4 cellular contexts compared by ENCODE assay signal in genomic region chr4:21386166-21386780, GRCh38.
"Had no signal": no experiment of that assay in that cellular context is flagged by ENCODE, and none has a peak within 500 bp of the region (broad histone marks: within the 10 kb centered on the region; RNA-seq: fewer than 3 reads in every experiment).

No MANE protein-coding gene starts in this region.

- H3K4me1 Mint-ChIP-seq: GM23338, H9, IgD-negative memory B cell had no signal

- DNase-seq: H9, HCEC 1CT had no signal

- H3K27ac Mint-ChIP-seq: GM23338, H9, IgD-negative memory B cell had no signal

- H3K27me3 Mint-ChIP-seq: IgD-negative memory B cell had no signal

- H3K36me3 Mint-ChIP-seq: IgD-negative memory B cell had no signal

- H3K4me3 Mint-ChIP-seq: GM23338, H9, IgD-negative memory B cell had no signal

- H3K9me3 Mint-ChIP-seq: GM23338, H9 had no signal

- H3K4me3 ChIP-seq: GM23338 had no signal

- ATAC-seq: GM23338 had no signal
